In the genomic region with DNA sequence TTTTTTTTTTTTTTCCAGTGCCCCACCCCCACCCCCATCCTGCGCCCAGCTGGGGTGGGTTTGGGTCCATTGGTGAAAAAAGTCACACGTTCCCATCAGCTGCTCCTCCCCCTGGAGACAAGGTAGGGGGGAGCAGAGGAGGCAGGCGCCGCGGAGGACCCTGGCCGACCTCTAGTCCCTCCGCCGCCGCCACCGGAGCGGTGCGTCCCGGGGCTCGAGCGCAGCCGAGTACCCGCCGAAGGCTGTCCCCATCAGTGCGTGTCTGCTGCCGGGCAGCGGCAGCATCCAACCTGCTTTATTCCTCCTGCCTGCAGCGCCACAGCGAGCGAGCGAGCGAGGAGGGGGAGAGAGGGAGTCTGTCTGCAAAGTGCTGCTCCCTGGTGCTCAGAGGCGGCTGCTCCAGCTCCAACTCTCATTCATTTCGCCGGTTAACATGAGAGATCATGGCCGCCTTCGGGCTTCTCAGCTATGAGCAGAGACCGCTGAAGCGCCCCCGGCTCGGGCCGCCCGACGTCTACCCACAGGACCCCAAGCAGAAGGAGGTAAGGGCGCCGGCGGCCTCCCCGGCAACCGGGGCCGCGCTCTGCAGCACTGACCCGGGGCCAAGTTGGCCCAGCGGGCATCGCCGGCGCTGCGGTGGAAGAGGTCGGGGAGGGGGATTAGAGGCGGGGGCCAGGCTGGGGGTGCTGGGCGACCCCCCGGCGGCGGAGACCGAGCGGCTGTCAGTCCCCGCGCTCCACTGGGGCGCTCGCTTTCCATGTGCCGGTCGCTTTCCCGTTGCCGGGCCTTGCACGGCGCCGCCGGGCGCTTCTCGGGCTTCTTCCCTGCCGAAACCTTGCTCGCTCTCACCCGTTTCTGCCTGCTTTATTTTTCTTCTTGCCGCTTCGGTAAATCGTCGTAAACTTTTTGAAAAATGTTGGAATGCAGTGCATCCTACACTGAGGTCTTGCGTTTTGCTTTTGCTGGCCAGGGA, we compare ENCODE assay signal across 8 cellular contexts. TPM values are rescaled to one million over a fixed set of nuclear protein-coding genes. Genes with fewer than 3 reads are reported as not detected.
DNase-seq lines count a peak whose midpoint lies in the region; ATAC-seq and TF ChIP-seq lines count a peak whose summit lies in the region.

No MANE protein-coding gene starts in this region.

- intact Hi-C loops in PC-9 (cut with micrococcal nuclease; ENCODE audit: unreplicated experiment), result loop anchor here (1.0 to 10.0 kb wide), 3 partner anchors 60 to 322 kb away; a partner anchor contains a TSS

- H3K27me3 Mint-ChIP-seq in IgD-negative memory B cell, result peaks cover 21% of the 10 kb centered on the region
- peaks cover 57% of the 10 kb centered on the region for H3K27me3 Mint-ChIP-seq in stimulated activated naive CD8-positive, alpha-beta T cell treated with anti-CD3 and anti-CD28 coated beads, Interleukin-15, Interleukin-2, amounts not matched to agents 100 ng/mL and 50 ng/mL, for 24 hours

- peak; percentile 18 for TF ChIP-seq EP300 in neural cell (conservative IDR thresholded peaks at IDR 0.05; ENCODE audit: poor library complexity, severe bottlenecking)

- H3K4me1 Mint-ChIP-seq in IgD-negative memory B cell, result peaks cover 3 to 8% (median 4%) of the 10 kb centered on the region in 3 donors
- H3K4me1 Mint-ChIP-seq in stimulated activated naive CD8-positive, alpha-beta T cell treated with anti-CD3 and anti-CD28 coated beads, Interleukin-15, Interleukin-2, amounts not matched to agents 100 ng/mL and 50 ng/mL, for 24 hours (ENCODE audit: low read depth), result peaks cover 11% of the 10 kb centered on the region

- POLR2A ChIA-PET in PC-9 (lab: Charles Lee; ENCODE audit: unreplicated experiment), result interaction anchor here (0.5 kb wide), 1 partner anchor 95 kb away, joined by 18 read pairs; no protein-coding TSS in a partner anchor

- no peaks in the 10 kb centered on the region for H3K9me3 ChIP-seq in PC-9 (ENCODE audit: insufficient read depth, low read depth)
- no peaks in the 10 kb centered on the region for H3K9me3 ChIP-seq in neural cell (ENCODE audit: low read length)

- H3K4me1 ChIP-seq in PC-9 (replicated peaks; ENCODE audit: insufficient read depth), result no peaks in the 10 kb centered on the region

- peak; percentile 79 for TF ChIP-seq RAD21 in neural cell (conservative IDR thresholded peaks at IDR 0.05)

- H3K27ac ChIP-seq in PC-9, result no peak overlapping the region
- H3K27ac ChIP-seq in neural cell (ENCODE audit: low read length), result peak overlapping the region; percentile 91

- H3K4me3 ChIP-seq in PC-9 (peak overlapping the region; percentile 74), fibroblast of villous mesenchyme (ENCODE audit: low read depth, low read length) (peak overlapping the region; percentile 63), neural cell (ENCODE audit: low read length) (peak overlapping the region; percentile 97)

- H3K79me2 ChIP-seq in PC-9 (ENCODE audit: low read depth) (no peaks in the 10 kb centered on the region), neural cell (replicated peaks; ENCODE audit: insufficient read depth, low read length) (peaks cover 57% of the 10 kb centered on the region)

- TF ChIP-seq CTCF in PC-9 (conservative IDR thresholded peaks at IDR 0.05), result 0 out of 2 replicates have a peak, but pooled peaks have one; percentile 28
- TF ChIP-seq CTCF in fibroblast of villous mesenchyme (IDR thresholded peaks at IDR 0.05; ENCODE audit: insufficient read depth, low read depth, low read length), result peak; percentile 59
- peak; percentile 84 for TF ChIP-seq CTCF in neural cell (IDR thresholded peaks at IDR 0.05; ENCODE audit: poor library complexity, severe bottlenecking)

- ATAC-seq in GM21526 (IDR thresholded peaks at IDR 0.05; ENCODE audit: low FRiP score, unreplicated experiment), result peak; percentile 73

- H3K36me3 ChIP-seq in PC-9 (ENCODE audit: low read depth) (no peaks in the 10 kb centered on the region), neural cell (ENCODE audit: insufficient read depth, low read length) (no peaks in the 10 kb centered on the region)

- peak overlapping the region; percentile 86 for H3K9ac ChIP-seq in neural cell (ENCODE audit: low read length)

- H4K20me1 ChIP-seq in PC-9 (ENCODE audit: insufficient read depth) (no peaks in the 10 kb centered on the region), neural cell (ENCODE audit: insufficient read depth) (peaks cover 6% of the 10 kb centered on the region)

- BruUV-seq in PC-9 (replicated peaks; lab: Mats Ljungman, UMichigan), result no TSS peak

- CTCF ChIA-PET in PC-9 (lab: Charles Lee), result interaction anchor here (0.6 to 0.7 kb wide), 4 partner anchors 8 to 146 kb away, joined by 4 to 7 read pairs (median 5); no protein-coding TSS in a partner anchor

- H3K9me3 Mint-ChIP-seq in IgD-negative memory B cell, result no peaks in the 10 kb centered on the region
- no peaks in the 10 kb centered on the region for H3K9me3 Mint-ChIP-seq in stimulated activated naive CD8-positive, alpha-beta T cell treated with anti-CD3 and anti-CD28 coated beads, Interleukin-15, Interleukin-2, amounts not matched to agents 100 ng/mL and 50 ng/mL, for 24 hours

- peak overlapping the region; percentile 87 to 98 (median 96) for H3K4me3 Mint-ChIP-seq in IgD-negative memory B cell
- peak overlapping the region; percentile 84 for H3K4me3 Mint-ChIP-seq in stimulated activated naive CD8-positive, alpha-beta T cell treated with anti-CD3 and anti-CD28 coated beads, Interleukin-15, Interleukin-2, amounts not matched to agents 100 ng/mL and 50 ng/mL, for 24 hours

- peaks cover 3% of the 10 kb centered on the region for H3K36me3 Mint-ChIP-seq in IgD-negative memory B cell
- H3K36me3 Mint-ChIP-seq in stimulated activated naive CD8-positive, alpha-beta T cell treated with anti-CD3 and anti-CD28 coated beads, Interleukin-15, Interleukin-2, amounts not matched to agents 100 ng/mL and 50 ng/mL, for 24 hours (ENCODE audit: low read depth), result no peaks in the 10 kb centered on the region

- H3K27me3 ChIP-seq in PC-9 (ENCODE audit: insufficient read depth, low read depth), result no peaks in the 10 kb centered on the region
- H3K27me3 ChIP-seq in neural cell (ENCODE audit: insufficient read depth, low read depth, low read length), result no peaks in the 10 kb centered on the region

- peak overlapping the region in 2 of 3 donors; percentile 72 to 87 for H3K27ac Mint-ChIP-seq in IgD-negative memory B cell
- H3K27ac Mint-ChIP-seq in stimulated activated naive CD8-positive, alpha-beta T cell treated with anti-CD3 and anti-CD28 coated beads, Interleukin-15, Interleukin-2, amounts not matched to agents 100 ng/mL and 50 ng/mL, for 24 hours, result peak overlapping the region; percentile 31

- H3F3A ChIP-seq in PC-9 (ENCODE audit: insufficient read depth, low read depth), result no peaks in the 10 kb centered on the region
- no peaks in the 10 kb centered on the region for H3F3A ChIP-seq in neural cell (ENCODE audit: insufficient read depth, low read length, poor library complexity, severe bottlenecking)

- H2AFZ ChIP-seq in PC-9 (peak overlapping the region; percentile 98), neural cell (ENCODE audit: low read depth, low read length) (no peak overlapping the region)

- H3K9me2 ChIP-seq in PC-9 (ENCODE audit: insufficient read depth), result no peaks in the 10 kb centered on the region
- H3K9me2 ChIP-seq in neural cell (ENCODE audit: insufficient read depth, low read length), result no peaks in the 10 kb centered on the region

- peak overlapping the region; percentile 73 for H3K4me2 ChIP-seq in PC-9
- peak overlapping the region; percentile 59 for H3K4me2 ChIP-seq in neural cell (ENCODE audit: low read length)

- DNase-seq in D341Med (ENCODE audit: low spot score) (peak; percentile 85), PC-9 (peak; percentile 62 to 73), fibroblast of villous mesenchyme (ENCODE audit: low read depth) (peak; percentile 81)
- DNase-seq in activated effector memory CD4-positive, alpha-beta T cell treated with anti-CD3 and anti-CD28 coated beads, Interleukin-2, amount 50 U/mL, for 16 hours, result peak; percentile 85

TF ChIP-seq in neural cell, 6 proteins besides CTCF, POLR2A, EP300 and RAD21:
- TF ChIP-seq EZH2 (IDR thresholded peaks at IDR 0.05; ENCODE audit: borderline replicate concordance, insufficient read depth, low read length, poor library complexity, severe bottlenecking), result no peak
- peak; percentile 74 for TF ChIP-seq TAF1 (IDR thresholded peaks at IDR 0.05; ENCODE audit: low read depth)
- peak; percentile 90 for TF ChIP-seq SMC3 (conservative IDR thresholded peaks at IDR 0.05; ENCODE audit: poor library complexity)
- peak; percentile 11 for TF ChIP-seq MXI1 (conservative IDR thresholded peaks at IDR 0.05; ENCODE audit: poor library complexity, severe bottlenecking)
- peak; percentile 54 for TF ChIP-seq POLR2AphosphoS5 (IDR thresholded peaks at IDR 0.05)
- TF ChIP-seq, protein P1, sequence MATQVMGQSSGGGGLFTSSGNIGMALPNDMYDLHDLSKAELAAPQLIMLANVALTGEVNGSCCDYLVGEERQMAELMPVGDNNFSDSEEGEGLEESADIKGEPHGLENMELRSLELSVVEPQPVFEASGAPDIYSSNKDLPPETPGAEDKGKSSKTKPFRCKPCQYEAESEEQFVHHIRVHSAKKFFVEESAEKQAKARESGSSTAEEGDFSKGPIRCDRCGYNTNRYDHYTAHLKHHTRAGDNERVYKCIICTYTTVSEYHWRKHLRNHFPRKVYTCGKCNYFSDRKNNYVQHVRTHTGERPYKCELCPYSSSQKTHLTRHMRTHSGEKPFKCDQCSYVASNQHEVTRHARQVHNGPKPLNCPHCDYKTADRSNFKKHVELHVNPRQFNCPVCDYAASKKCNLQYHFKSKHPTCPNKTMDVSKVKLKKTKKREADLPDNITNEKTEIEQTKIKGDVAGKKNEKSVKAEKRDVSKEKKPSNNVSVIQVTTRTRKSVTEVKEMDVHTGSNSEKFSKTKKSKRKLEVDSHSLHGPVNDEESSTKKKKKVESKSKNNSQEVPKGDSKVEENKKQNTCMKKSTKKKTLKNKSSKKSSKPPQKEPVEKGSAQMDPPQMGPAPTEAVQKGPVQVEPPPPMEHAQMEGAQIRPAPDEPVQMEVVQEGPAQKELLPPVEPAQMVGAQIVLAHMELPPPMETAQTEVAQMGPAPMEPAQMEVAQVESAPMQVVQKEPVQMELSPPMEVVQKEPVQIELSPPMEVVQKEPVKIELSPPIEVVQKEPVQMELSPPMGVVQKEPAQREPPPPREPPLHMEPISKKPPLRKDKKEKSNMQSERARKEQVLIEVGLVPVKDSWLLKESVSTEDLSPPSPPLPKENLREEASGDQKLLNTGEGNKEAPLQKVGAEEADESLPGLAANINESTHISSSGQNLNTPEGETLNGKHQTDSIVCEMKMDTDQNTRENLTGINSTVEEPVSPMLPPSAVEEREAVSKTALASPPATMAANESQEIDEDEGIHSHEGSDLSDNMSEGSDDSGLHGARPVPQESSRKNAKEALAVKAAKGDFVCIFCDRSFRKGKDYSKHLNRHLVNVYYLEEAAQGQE (IDR thresholded peaks at IDR 0.05; ENCODE audit: borderline replicate concordance), result no peak

RNA-seq across cellular contexts. Expression of a gene that starts 1.3 kb away (rescaled TPM):
- 0.05 TPM for polyA plus RNA-seq in IgD-negative memory B cell
- 3.0 and 4.0 TPM in 2 replicates for total RNA-seq in PC-9 (2021)
- 0.32 and 1.3 TPM in 2 replicates for total RNA-seq in fibroblast of villous mesenchyme
- 28.5 and 35.5 TPM in 2 replicates for polyA plus RNA-seq in neural cell
- polyA minus RNA-seq in neural cell, result 214 and 279 TPM in 2 replicates

Comparison
In these comparisons a context has a peak if more than half of its experiments do, and no peak if none do; other contexts are left out.
1. CTCF ChIP-seq: peak in every context shown above with its lines; median percentile 84 in neural cell; 59 in fibroblast of villous mesenchyme; 28 in PC-9.